ENCODE assay signal across 17 cellular contexts in the genomic region with DNA sequence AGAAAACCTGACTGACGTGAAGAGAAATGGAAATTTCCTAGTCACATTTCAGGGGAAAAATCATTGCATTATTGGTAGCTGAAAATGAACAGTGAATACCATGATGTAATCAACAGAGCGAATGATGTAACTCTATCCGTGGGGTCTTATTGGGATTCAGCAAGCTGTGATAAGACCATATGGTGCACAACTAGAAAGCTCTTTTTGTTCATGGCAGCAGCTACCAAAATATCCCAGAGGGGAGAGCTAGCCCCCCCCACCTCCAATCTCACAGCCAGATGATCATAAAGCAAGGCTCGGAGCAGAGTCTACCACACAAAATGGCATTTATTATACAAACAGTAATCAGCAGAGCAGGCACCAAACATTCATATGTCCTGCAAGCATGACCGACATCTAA. TPM values are rescaled to one million over a fixed set of nuclear protein-coding genes. Genes with fewer than 3 reads are reported as not detected.
A peak's percentile ranks its signal among the peaks of the same experiment; 100 is the strongest.
DNase-seq lines count a peak whose midpoint lies in the region; TF ChIP-seq lines count a peak whose summit lies in the region.
"Had no signal": no experiment of that assay in that cellular context is flagged by ENCODE, and none has a peak within 500 bp of the region (broad histone marks: within the 10 kb centered on the region; RNA-seq: fewer than 3 reads in every experiment).

No MANE protein-coding gene starts in this region.

- H3K36me3 Mint-ChIP-seq in nephron (ENCODE audit: low read depth): no peaks in the 10 kb centered on the region
- H3K36me3 Mint-ChIP-seq: memory B cell; naive thymus-derived CD8-positive, alpha-beta T cell; T-cell had no signal

- H3K4me1 ChIP-seq in SJCRH30: peaks cover 47% of the 10 kb centered on the region
- H3K4me1 ChIP-seq in Peyer's patch: no peaks in the 10 kb centered on the region

- H3K9me3 ChIP-seq in SJCRH30 (replicated peaks): no peaks in the 10 kb centered on the region
- no peaks in the 10 kb centered on the region for H3K9me3 ChIP-seq in Peyer's patch

- no peaks in the 10 kb centered on the region for H3K36me3 ChIP-seq in SJCRH30
- no peaks in the 10 kb centered on the region for H3K36me3 ChIP-seq in Peyer's patch

- no peak for TF ChIP-seq POLR2A in Peyer's patch (IDR thresholded peaks at IDR 0.05)

- H3K27me3 ChIP-seq in SJCRH30 (no peaks in the 10 kb centered on the region), Peyer's patch (no peaks in the 10 kb centered on the region)

- no peak for TF ChIP-seq CTCF in nephron (IDR thresholded peaks at IDR 0.05; ENCODE audit: unreplicated experiment in 3 of 3)
- no peak for TF ChIP-seq CTCF in Peyer's patch (IDR thresholded peaks at IDR 0.05)

- H3K9me3 Mint-ChIP-seq in nephron: no peaks in the 10 kb centered on the region
- H3K9me3 Mint-ChIP-seq: memory B cell; naive thymus-derived CD8-positive, alpha-beta T cell; T-cell had no signal

- H3K4me3 ChIP-seq in SJCRH30: no peak overlapping the region
- H3K4me3 ChIP-seq in Peyer's patch: no peak overlapping the region
- H3K4me3 ChIP-seq: skin epidermis had no signal

- H3K27ac ChIP-seq in SJCRH30 (peak overlapping the region; percentile 8), Peyer's patch (no peak overlapping the region)
- H3K27ac ChIP-seq: skin epidermis had no signal

- H3K27ac Mint-ChIP-seq in nephron: peak overlapping the region; percentile 43 to 75 (median 54)
- H3K27ac Mint-ChIP-seq: memory B cell; naive thymus-derived CD8-positive, alpha-beta T cell; T-cell had no signal

- H3K4me3 Mint-ChIP-seq in nephron: no peak overlapping the region
- H3K4me3 Mint-ChIP-seq: memory B cell; naive thymus-derived CD8-positive, alpha-beta T cell; T-cell had no signal

- peaks cover 32% of the 10 kb centered on the region for H3K4me1 Mint-ChIP-seq in nephron
- H3K4me1 Mint-ChIP-seq: memory B cell, T-cell had no signal

- DNase-seq in DMS 273 treated with DMSO at 0.1 percent for 48 hours (lab: John Stamatoyannopoulos, UW) (peak; percentile 89), NCI-H1694 (lab: John Stamatoyannopoulos, UW) (peak; percentile 97), SJCRH30 (peak; percentile 71 to 89), ureter (ENCODE audit: low spot score) (no peak), Peyer's patch (no peak), COLO829 (ENCODE audit: low spot score) (no peak)
- DNase-seq: activated CD4-positive, alpha-beta T cell treated with anti-CD3 and anti-CD28 coated beads, Interleukin-2, amount 50 U/mL, for 4 hours; activated naive CD4-positive, alpha-beta T cell treated with Interleukin-2 at 50 U/mL for 16 hours; GF-D8; hippocampal formation; naive thymus-derived CD8-positive, alpha-beta T cell; NCI-H526 treated with DMSO at 0.1 percent for 48 hours; stimulated activated CD4-positive, alpha-beta T cell treated with anti-CD3 and anti-CD28 coated beads, Interleukin-4, amount 100 ng/mL, for 24 hours; T-cell had no signal

- H3K27me3 Mint-ChIP-seq in nephron (ENCODE audit: low read depth): peaks cover 9% of the 10 kb centered on the region

RNA-seq across cellular contexts. Expression of gene DNAH17, which starts 22.2 kb away (rescaled TPM):
- total RNA-seq in SJCRH30 (2014; rRNA removed; shearing (Covaris generic)): 3.1 and 3.7 TPM in 2 replicates
- not detected for total RNA-seq in ureter
- total RNA-seq in Peyer's patch: under 1 TPM in 2 of 4 donors, not detected in 2; under 0.01 to 0.67 TPM

Comparison
In these comparisons a context has a peak if more than half of its experiments do, and no peak if none do; other contexts are left out.
1. DNase-seq: peak in DMS 273 treated with DMSO at 0.1 percent for 48 hours (single experiment), NCI-H1694 (single experiment) and SJCRH30 (2 of 2); none in ureter (single experiment), Peyer's patch (0 of 3) and COLO829 (single experiment).